Comparison of ENCODE assay signal across 1 cellular context in the genomic region with DNA sequence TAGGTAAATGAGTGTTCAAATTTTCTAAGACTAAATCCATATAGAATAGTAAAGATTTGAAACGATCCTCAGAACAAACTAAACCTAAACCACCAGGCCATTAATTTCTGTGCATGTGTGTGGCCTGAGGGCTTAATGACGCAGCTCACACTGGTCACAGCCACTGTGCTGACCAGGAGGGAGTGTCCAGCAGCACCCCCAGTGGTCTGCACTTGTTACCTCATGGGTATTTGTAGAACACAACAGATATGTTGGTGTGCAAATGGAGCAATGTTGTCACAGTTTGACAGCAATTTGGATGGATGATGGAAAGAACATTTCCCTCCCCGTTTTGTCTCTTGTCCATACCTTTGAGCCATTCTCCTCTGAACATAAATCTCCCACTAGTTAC.
TF ChIP-seq lines count a peak whose summit lies in the region.

No MANE protein-coding gene starts in this region.

TF ChIP-seq in SK-N-SH treated with all-trans-retinoic acid at 6 μM for 48 hours, 23 proteins besides CTCF, POLR2A, EP300 and RAD21 (continued from another document):
- TF ChIP-seq, protein P1, sequence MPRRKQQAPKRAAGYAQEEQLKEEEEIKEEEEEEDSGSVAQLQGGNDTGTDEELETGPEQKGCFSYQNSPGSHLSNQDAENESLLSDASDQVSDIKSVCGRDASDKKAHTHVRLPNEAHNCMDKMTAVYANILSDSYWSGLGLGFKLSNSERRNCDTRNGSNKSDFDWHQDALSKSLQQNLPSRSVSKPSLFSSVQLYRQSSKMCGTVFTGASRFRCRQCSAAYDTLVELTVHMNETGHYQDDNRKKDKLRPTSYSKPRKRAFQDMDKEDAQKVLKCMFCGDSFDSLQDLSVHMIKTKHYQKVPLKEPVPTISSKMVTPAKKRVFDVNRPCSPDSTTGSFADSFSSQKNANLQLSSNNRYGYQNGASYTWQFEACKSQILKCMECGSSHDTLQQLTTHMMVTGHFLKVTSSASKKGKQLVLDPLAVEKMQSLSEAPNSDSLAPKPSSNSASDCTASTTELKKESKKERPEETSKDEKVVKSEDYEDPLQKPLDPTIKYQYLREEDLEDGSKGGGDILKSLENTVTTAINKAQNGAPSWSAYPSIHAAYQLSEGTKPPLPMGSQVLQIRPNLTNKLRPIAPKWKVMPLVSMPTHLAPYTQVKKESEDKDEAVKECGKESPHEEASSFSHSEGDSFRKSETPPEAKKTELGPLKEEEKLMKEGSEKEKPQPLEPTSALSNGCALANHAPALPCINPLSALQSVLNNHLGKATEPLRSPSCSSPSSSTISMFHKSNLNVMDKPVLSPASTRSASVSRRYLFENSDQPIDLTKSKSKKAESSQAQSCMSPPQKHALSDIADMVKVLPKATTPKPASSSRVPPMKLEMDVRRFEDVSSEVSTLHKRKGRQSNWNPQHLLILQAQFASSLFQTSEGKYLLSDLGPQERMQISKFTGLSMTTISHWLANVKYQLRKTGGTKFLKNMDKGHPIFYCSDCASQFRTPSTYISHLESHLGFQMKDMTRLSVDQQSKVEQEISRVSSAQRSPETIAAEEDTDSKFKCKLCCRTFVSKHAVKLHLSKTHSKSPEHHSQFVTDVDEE (CRISPR knock-in tag; IDR thresholded peaks at IDR 0.05) = no peak
- no peak for TF ChIP-seq ZFP3 (CRISPR knock-in tag; IDR thresholded peaks at IDR 0.05)
- no peak for TF ChIP-seq BACH2 (CRISPR knock-in tag; IDR thresholded peaks at IDR 0.05; ENCODE audit: borderline replicate concordance)
